In the genomic region with DNA sequence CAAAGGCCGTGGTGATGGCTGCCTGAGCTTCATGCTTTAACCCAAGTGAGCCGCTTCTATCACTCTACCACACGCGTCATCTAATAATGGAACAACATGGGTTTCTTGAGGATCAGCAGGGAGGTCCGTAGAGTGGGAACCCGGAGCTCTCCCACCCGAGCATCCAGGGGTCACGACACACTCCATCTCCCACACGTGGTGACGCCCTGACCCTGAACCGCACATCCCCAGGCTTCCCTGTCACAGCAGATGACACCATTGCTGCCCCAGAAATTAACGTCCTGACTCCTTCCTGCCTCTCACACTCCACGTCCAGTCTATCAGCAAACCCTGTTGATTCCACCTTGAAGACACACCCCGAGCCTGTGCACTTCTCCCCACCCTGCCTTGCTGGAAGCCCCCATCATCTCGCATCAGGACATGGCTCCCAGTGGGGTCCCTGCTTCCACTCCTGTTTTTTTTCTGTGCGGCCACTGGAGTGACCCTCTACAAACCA, we compare ENCODE assay signal across 25 cellular contexts.
"Had no signal": no experiment of that assay in that cellular context is flagged by ENCODE, and none has a peak within 500 bp of the region (broad histone marks: within the 10 kb centered on the region; RNA-seq: fewer than 3 reads in every experiment).

No MANE protein-coding gene starts in this region.

- H3K4me3 ChIP-seq: colonic mucosa, heart right ventricle, left lung, lower lobe of right lung had no signal

- H3K36me3 ChIP-seq: colonic mucosa, heart right ventricle, left lung, lower lobe of right lung had no signal

- H3K9me3 ChIP-seq: colonic mucosa, heart right ventricle, left lung, lower lobe of right lung had no signal

- H3K27ac Mint-ChIP-seq: dendritic cell treated with granulocyte-macrophage colony-stimulating factor and Interleukin-4, amounts not matched to agents 40 ng/mL and 50 ng/mL, for 4 days; effector memory CD8-positive, alpha-beta T cell; endodermal cell; memory B cell had no signal

- H3K27me3 ChIP-seq: colonic mucosa, foreskin keratinocyte, left lung had no signal

- H3K4me1 ChIP-seq: colonic mucosa, foreskin keratinocyte, heart right ventricle, left lung, lower lobe of right lung had no signal

- H3K9me3 Mint-ChIP-seq: dendritic cell treated with granulocyte-macrophage colony-stimulating factor and Interleukin-4, amounts not matched to agents 40 ng/mL and 50 ng/mL, for 4 days; endodermal cell had no signal

- ATAC-seq: effector memory CD8-positive, alpha-beta T cell; esophagus mucosa; foreskin keratinocyte; heart right ventricle; left cardiac atrium; left lung; left ventricle myocardium superior; lower lobe of right lung had no signal

- H3K27me3 Mint-ChIP-seq: dendritic cell treated with granulocyte-macrophage colony-stimulating factor and Interleukin-4, amounts not matched to agents 40 ng/mL and 50 ng/mL, for 4 days; effector memory CD8-positive, alpha-beta T cell had no signal

- DNase-seq: colonic mucosa; cortex of kidney; effector CD8-positive, alpha-beta T cell; effector memory CD8-positive, alpha-beta T cell; endodermal cell; erythroblast; foreskin keratinocyte; glutamatergic neuron; head of caudate nucleus; heart right ventricle; hippocampal formation; left cardiac atrium; left lung; left ventricle myocardium superior; lower lobe of right lung; mesendoderm; midbrain had no signal

- H3K4me3 Mint-ChIP-seq: dendritic cell treated with granulocyte-macrophage colony-stimulating factor and Interleukin-4, amounts not matched to agents 40 ng/mL and 50 ng/mL, for 4 days; effector memory CD8-positive, alpha-beta T cell; endodermal cell; memory B cell had no signal

- H3K4me1 Mint-ChIP-seq: endodermal cell, memory B cell had no signal

- H3K27ac ChIP-seq: colonic mucosa, epithelial cell of prostate, foreskin keratinocyte, heart right ventricle, left lung, lower lobe of right lung had no signal

- FAIRE-seq: endometrium, frontal cortex, islet of Langerhans, keratinocyte had no signal
